ENCODE assay signal across 16 cellular contexts in genomic region chr3:163362154-163362553, GRCh38.
DNase-seq lines count a peak whose midpoint lies in the region; ATAC-seq and TF ChIP-seq lines count a peak whose summit lies in the region.
"Had no signal": no experiment of that assay in that cellular context is flagged by ENCODE, and none has a peak within 500 bp of the region (broad histone marks: within the 10 kb centered on the region; RNA-seq: fewer than 3 reads in every experiment).

No MANE protein-coding gene starts in this region.

- no peaks in the 10 kb centered on the region for H3K36me3 Mint-ChIP-seq in MCF 10A (ENCODE audit: insufficient read depth, unreplicated experiment)
- H3K36me3 Mint-ChIP-seq: CD4-positive, CD25-positive, alpha-beta regulatory T cell; CD8-positive, alpha-beta T cell had no signal

- H3K4me3 Mint-ChIP-seq in MCF 10A (ENCODE audit: unreplicated experiment), result no peak overlapping the region
- H3K4me3 Mint-ChIP-seq: CD4-positive, CD25-positive, alpha-beta regulatory T cell; CD8-positive, alpha-beta T cell had no signal

- no peak overlapping the region for H3K9ac ChIP-seq in KMS-11
- no peak overlapping the region for H3K9ac ChIP-seq in PC-3 (ENCODE audit: low read length)
- no peak overlapping the region for H3K9ac ChIP-seq in SK-N-SH
- H3K9ac ChIP-seq: BLaER1 had no signal

- H3K4me3 ChIP-seq in KMS-11 (IDR thresholded peaks at IDR 0.05; ENCODE audit: insufficient read depth, low read depth, low read length) (no peak overlapping the region), PC-3 (ENCODE audit: low read length) (no peak overlapping the region), SK-N-SH (ENCODE audit: low read depth in 2 of 2, low read length in 1 of 2) (no peak overlapping the region)
- H3K4me3 ChIP-seq: BLaER1, HAP-1 had no signal

- TF ChIP-seq EP300 in SK-N-SH (IDR thresholded peaks at IDR 0.05; ENCODE audit: borderline replicate concordance in 1 of 2, low read depth in 1 of 2, low read length in 1 of 2), result peak in 1 of 2 experiments; percentile 94; a peak in 2 of 4 replicates

- peak; percentile 31; the same call in 1 of the 2 replicates for TF ChIP-seq RAD21 in SK-N-SH (IDR thresholded peaks at IDR 0.05; ENCODE audit: low read length)

- no peak overlapping the region for H3K27ac ChIP-seq in KMS-11
- H3K27ac ChIP-seq in PC-3 (ENCODE audit: low read length), result no peak overlapping the region
- H3K27ac ChIP-seq in SK-N-SH (ENCODE audit: low read depth in 2 of 2, low read length in 1 of 2), result peak overlapping the region in 1 of 2 experiments; percentile 78; a peak in 2 of 4 replicates
- H3K27ac ChIP-seq: BLaER1, C4-2B had no signal

- WGBS in SK-N-SH (ENCODE audit: low lambda C conversion rate), result 30% methylated on average over 3 of the region's 3 CpGs

- no peak for DNase-seq in PC-3
- DNase-seq in SK-N-SH, result peak; percentile 33
- no peak for DNase-seq in NCI-H510A (lab: John Stamatoyannopoulos, UW)
- DNase-seq in stimulated activated CD4-positive, alpha-beta T cell treated with anti-CD3 and anti-CD28 coated beads, Interleukin-12 subunit alpha, Interleukin-12 subunit beta, amount 100 ng/mL, for 4 hours, result no peak
- DNase-seq in MCF 10A (ENCODE audit: unreplicated experiment), result no peak
- DNase-seq: Caco-2; CD4-positive, CD25-positive, alpha-beta regulatory T cell; CD8-positive, alpha-beta T cell; DMS153; DND-41; GOT3; HFFc6 had no signal

- POLR2A ChIA-PET in PC-3 (lab: Charles Lee; ENCODE audit: unreplicated experiment) (no interaction called here), SK-N-SH (lab: Yijun Ruan, JAX) (no interaction called here), MCF 10A (lab: Yijun Ruan, JAX) (no interaction called here)

- intact Hi-C loops in PC-3 (cut with micrococcal nuclease) (loop anchor here (10.0 kb wide), 2 partner anchors 243 to 307 kb away; no protein-coding TSS in a partner anchor), MCF 10A (cut with micrococcal nuclease) (no loop called here)

- H3K4me1 Mint-ChIP-seq in MCF 10A (ENCODE audit: insufficient read depth, unreplicated experiment), result peaks cover 7% of the 10 kb centered on the region
- H3K4me1 Mint-ChIP-seq: CD4-positive, CD25-positive, alpha-beta regulatory T cell had no signal

- H3K9me3 ChIP-seq in PC-3 (ENCODE audit: low read length) (no peaks in the 10 kb centered on the region), SK-N-SH (peaks cover 10% of the 10 kb centered on the region; the same call in 1 of the 2 replicates)
- H3K9me3 ChIP-seq: BLaER1, Caco-2, HAP-1 had no signal

- BruUV-seq in PC-3 (replicated peaks; lab: Mats Ljungman, UMichigan) (no TSS peak), MCF 10A (replicated peaks; lab: Mats Ljungman, UMichigan) (no TSS peak)

- H3K4me1 ChIP-seq in KMS-11 (ENCODE audit: low read depth, poor library complexity, severe bottlenecking) (no peaks in the 10 kb centered on the region), PC-3 (ENCODE audit: insufficient read depth, low read length) (no peaks in the 10 kb centered on the region), SK-N-SH (ENCODE audit: control insufficient read depth in 1 of 2, insufficient read depth in 2 of 2, low read depth in 1 of 2, low read length in 1 of 2) (peaks cover 0 to 3% of the 10 kb centered on the region in 2 experiments; a peak in 2 of 4 replicates)
- H3K4me1 ChIP-seq: BLaER1, Caco-2, HAP-1 had no signal

- no peaks in the 10 kb centered on the region for H3K36me3 ChIP-seq in KMS-11 (ENCODE audit: insufficient read depth)
- H3K36me3 ChIP-seq in PC-3 (ENCODE audit: low read depth, low read length), result no peaks in the 10 kb centered on the region
- H3K36me3 ChIP-seq in SK-N-SH (replicated peaks in 1 of 2; ENCODE audit: control insufficient read depth in 1 of 2, insufficient read depth in 2 of 2, low read length in 1 of 2), result no peaks in the 10 kb centered on the region
- H3K36me3 ChIP-seq: BLaER1, HAP-1 had no signal

- no peaks in the 10 kb centered on the region for H3F3A ChIP-seq in PC-3 (ENCODE audit: low read length, unreplicated experiment)
- H3F3A ChIP-seq in SK-N-SH (replicated peaks; ENCODE audit: insufficient read depth), result no peaks in the 10 kb centered on the region

- no peak overlapping the region for H3K27ac Mint-ChIP-seq in MCF 10A (ENCODE audit: low read depth, unreplicated experiment)
- H3K27ac Mint-ChIP-seq: CD4-positive, CD25-positive, alpha-beta regulatory T cell; CD8-positive, alpha-beta T cell; HFFc6 had no signal

- H2AFZ ChIP-seq in KMS-11 (ENCODE audit: low read depth) (peak overlapping the region; percentile 34; the same call in 1 of the 2 replicates), PC-3 (ENCODE audit: low read length) (peak overlapping the region; percentile 95), SK-N-SH (ENCODE audit: low read depth) (no peak overlapping the region)

- TF ChIP-seq CTCF in KMS-11 (conservative IDR thresholded peaks at IDR 0.05; ENCODE audit: low read depth, low read length) (no peak), PC-3 (conservative IDR thresholded peaks at IDR 0.05; ENCODE audit: low read depth, low read length) (no peak), SK-N-SH (IDR thresholded peaks at IDR 0.05) (no peak), MCF 10A (IDR thresholded peaks at IDR 0.05; ENCODE audit: unreplicated experiment) (no peak)

- CTCF ChIA-PET in PC-3 (lab: Charles Lee), result no interaction called here
- CTCF ChIA-PET in SK-N-SH (lab: Yijun Ruan, JAX), result interaction anchor here (1.0 kb wide), 1 partner anchor 306 kb away, joined by 3 read pairs; no protein-coding TSS in a partner anchor
- CTCF ChIA-PET in MCF 10A (lab: Yijun Ruan, JAX), result interaction anchor here (0.6 kb wide), 1 partner anchor 1291 kb away, joined by 4 read pairs; no protein-coding TSS in a partner anchor

- H4K20me1 ChIP-seq in KMS-11 (ENCODE audit: insufficient read depth), result no peaks in the 10 kb centered on the region
- H4K20me1 ChIP-seq in PC-3 (ENCODE audit: low read length), result no peaks in the 10 kb centered on the region
- no peaks in the 10 kb centered on the region for H4K20me1 ChIP-seq in SK-N-SH (ENCODE audit: insufficient read depth)
- H4K20me1 ChIP-seq: BLaER1 had no signal

- peaks cover 7% of the 10 kb centered on the region for H3K9me3 Mint-ChIP-seq in MCF 10A (ENCODE audit: unreplicated experiment)

- H3K79me2 ChIP-seq in KMS-11 (ENCODE audit: insufficient read depth, low read depth), result no peaks in the 10 kb centered on the region
- H3K79me2 ChIP-seq in PC-3 (ENCODE audit: low read length), result no peaks in the 10 kb centered on the region
- H3K79me2 ChIP-seq in SK-N-SH (ENCODE audit: insufficient read depth), result no peaks in the 10 kb centered on the region

- ATAC-seq in PC-3, result no peak
- ATAC-seq: CD8-positive, alpha-beta T cell had no signal

- no peaks in the 10 kb centered on the region for H3K27me3 Mint-ChIP-seq in MCF 10A (ENCODE audit: insufficient read depth, unreplicated experiment)
- H3K27me3 Mint-ChIP-seq: CD4-positive, CD25-positive, alpha-beta regulatory T cell had no signal

- H3K27me3 ChIP-seq in KMS-11 (ENCODE audit: insufficient read depth, low read depth) (no peaks in the 10 kb centered on the region), PC-3 (ENCODE audit: low read length) (no peaks in the 10 kb centered on the region), SK-N-SH (ENCODE audit: insufficient read depth) (no peaks in the 10 kb centered on the region)
- H3K27me3 ChIP-seq: BLaER1 had no signal

- no peak overlapping the region for H3K4me2 ChIP-seq in KMS-11
- H3K4me2 ChIP-seq in PC-3 (ENCODE audit: low read length), result peak overlapping the region; percentile 84
- H3K4me2 ChIP-seq in SK-N-SH, result no peak overlapping the region
- H3K4me2 ChIP-seq: BLaER1 had no signal

- H3K9me2 ChIP-seq in PC-3 (replicated peaks; ENCODE audit: low read length) (no peaks in the 10 kb centered on the region), SK-N-SH (no peaks in the 10 kb centered on the region; the same call in 1 of the 2 replicates)

TF ChIP-seq in SK-N-SH, 30 proteins besides CTCF, POLR2A, EP300 and RAD21 (continues in another document):
- no peak for TF ChIP-seq REST (IDR thresholded peaks at IDR 0.05; ENCODE audit: low read depth, low read length)
- peak; percentile 83 for TF ChIP-seq GATA2 (CRISPR knock-in tag; IDR thresholded peaks at IDR 0.05)
- peak; percentile 66; the same call in 1 of the 2 replicates for TF ChIP-seq TEAD4 (IDR thresholded peaks at IDR 0.05; ENCODE audit: borderline replicate concordance, insufficient read depth)
- no peak for TF ChIP-seq SIN3A (IDR thresholded peaks at IDR 0.05; ENCODE audit: borderline replicate concordance, low read depth, low read length)
- TF ChIP-seq POLR2AphosphoS5 (IDR thresholded peaks at IDR 0.05; ENCODE audit: low read depth, low read length), result no peak
- TF ChIP-seq TCF12 (IDR thresholded peaks at IDR 0.05), result peak; percentile 26; the same call in 1 of the 2 replicates
- TF ChIP-seq TAF1 (IDR thresholded peaks at IDR 0.05; ENCODE audit: borderline replicate concordance, low read depth, low read length), result no peak
